In genomic region chr11:118605116-118605867, GRCh38 we compare ENCODE assay signal across 8 cellular contexts. TPM values are rescaled to one million over a fixed set of nuclear protein-coding genes. Genes with fewer than 3 reads are reported as not detected.
A peak's percentile ranks its signal among the peaks of the same experiment; 100 is the strongest.
DNase-seq lines count a peak whose midpoint lies in the region; ATAC-seq, FAIRE-seq and TF ChIP-seq lines count a peak whose summit lies in the region.
"Had no signal": no experiment of that assay in that cellular context is flagged by ENCODE, and none has a peak within 500 bp of the region (broad histone marks: within the 10 kb centered on the region; RNA-seq: fewer than 3 reads in every experiment).

No MANE protein-coding gene starts in this region.

- dilution Hi-C loops in endothelial cell of umbilical vein (cut with MboI; ENCODE audit: extremely low pct_ligation_motif_present, low sequenced_read_pairs), result no loop called here

- CTCF ChIA-PET in endothelial cell of umbilical vein (lab: Charles Lee), result interaction anchor here (1.0 to 9.3 kb wide), 6 partner anchors 8 to 53 kb away, joined by 3 to 82 read pairs (median 6); no protein-coding TSS in a partner anchor

- no peaks in the 10 kb centered on the region for H3K9me1 ChIP-seq in endothelial cell of umbilical vein (replicated peaks; ENCODE audit: control insufficient read depth, extremely low read depth, insufficient read depth, low read length)

- ATAC-seq in mucosa of descending colon (peak; percentile 7), upper lobe of right lung (peak; percentile 6)

- TF ChIP-seq CTCF in endothelial cell of umbilical vein (IDR thresholded peaks at IDR 0.05; ENCODE audit: extremely low read depth in 1 of 2, insufficient read depth in 1 of 2, low read depth in 1 of 2, low read length in 2 of 2), result no peak
- no peak for TF ChIP-seq CTCF in mucosa of descending colon (IDR thresholded peaks at IDR 0.05)
- no peak for TF ChIP-seq CTCF in upper lobe of right lung (IDR thresholded peaks at IDR 0.05)

- intact Hi-C loops in endothelial cell of umbilical vein (cut with micrococcal nuclease) (no loop called here), mucosa of descending colon (cut with DNase I, micrococcal nuclease) (no loop called here), upper lobe of right lung (cut with DNase I) (loop anchor here (10.0 kb wide), 1 partner anchor 50 kb away; no protein-coding TSS in a partner anchor)

- no peaks in the 10 kb centered on the region for H3K27me3 ChIP-seq in endothelial cell of umbilical vein (ENCODE audit: control insufficient read depth in 2 of 2, insufficient read depth in 2 of 2, low read length in 2 of 2)
- H3K27me3 ChIP-seq in upper lobe of right lung, result no peaks in the 10 kb centered on the region

- no peak for TF ChIP-seq POLR2A in endothelial cell of umbilical vein (IDR thresholded peaks at IDR 0.05; ENCODE audit: low read depth, low read length)

- H2AFZ ChIP-seq in endothelial cell of umbilical vein (ENCODE audit: low read depth, low read length), result no peak overlapping the region

- no peak overlapping the region for H3K4me2 ChIP-seq in endothelial cell of umbilical vein (ENCODE audit: insufficient read depth, low read length)

- no peak overlapping the region for H3K4me3 ChIP-seq in endothelial cell of umbilical vein (replicated peaks in 1 of 3; ENCODE audit: insufficient read depth in 1 of 3, low read depth in 1 of 3, low read length in 3 of 3)
- no peak overlapping the region for H3K4me3 ChIP-seq in mucosa of descending colon
- H3K4me3 ChIP-seq in upper lobe of right lung, result no peak overlapping the region

- no peaks in the 10 kb centered on the region for H3K9me3 ChIP-seq in endothelial cell of umbilical vein (replicated peaks; ENCODE audit: control insufficient read depth, insufficient read depth, low read length)
- H3K9me3 ChIP-seq in mucosa of descending colon, result no peaks in the 10 kb centered on the region
- H3K9me3 ChIP-seq in upper lobe of right lung, result no peaks in the 10 kb centered on the region

- H3K79me2 ChIP-seq in endothelial cell of umbilical vein (ENCODE audit: control insufficient read depth, insufficient read depth, low read length), result peaks cover 17% of the 10 kb centered on the region

- H3K27ac ChIP-seq in endothelial cell of umbilical vein (ENCODE audit: insufficient read depth, low read depth, low read length), result no peak overlapping the region
- peak overlapping the region; percentile 56 for H3K27ac ChIP-seq in upper lobe of right lung

- no peaks in the 10 kb centered on the region for H4K20me1 ChIP-seq in endothelial cell of umbilical vein (replicated peaks; ENCODE audit: control insufficient read depth, extremely low read depth, insufficient read depth, low read length)

- H3K4me1 ChIP-seq in endothelial cell of umbilical vein (ENCODE audit: control insufficient read depth, extremely low read depth, insufficient read depth, low read length) (peaks cover 16% of the 10 kb centered on the region), mucosa of descending colon (ENCODE audit: low read depth) (peaks cover 21% of the 10 kb centered on the region), upper lobe of right lung (peaks cover 22% of the 10 kb centered on the region)

- DNase-seq in MV-4-11 (lab: John Stamatoyannopoulos, UW), result peak; percentile 61
- peak; percentile 55 for DNase-seq in endothelial cell of umbilical vein (ENCODE audit: low read depth, low spot score)
- peak in 2 of 3 donors; percentile 49 to 57 for DNase-seq in mucosa of descending colon
- no peak for DNase-seq in upper lobe of right lung
- no peak for DNase-seq in NCI-H2081 treated with DMSO at 0.1 percent for 48 hours (lab: John Stamatoyannopoulos, UW)
- DNase-seq in NCI-H2196 treated with DMSO at 0.1 percent for 48 hours (lab: John Stamatoyannopoulos, UW; ENCODE audit: unreplicated experiment), result no peak
- DNase-seq in NCI-H748 treated with DMSO at 0.1 percent for 48 hours (lab: John Stamatoyannopoulos, UW), result no peak
- DNase-seq: NCI-H1930 had no signal

- POLR2A ChIA-PET in endothelial cell of umbilical vein (lab: Charles Lee), result no interaction called here

- peak; percentile 44 for FAIRE-seq in endothelial cell of umbilical vein (lab: Jason Lieb, UNC)

- no TSS peak for BruUV-seq in endothelial cell of umbilical vein (replicated peaks; lab: Mats Ljungman, UMichigan)

- H3K9ac ChIP-seq in endothelial cell of umbilical vein (replicated peaks; ENCODE audit: extremely low read depth, insufficient read depth, low read length), result no peak overlapping the region

- peaks cover 8 to 11% of the 10 kb centered on the region in 2 experiments for H3K36me3 ChIP-seq in endothelial cell of umbilical vein (ENCODE audit: control insufficient read depth in 2 of 2, extremely low read depth in 1 of 2, insufficient read depth in 2 of 2, low read length in 2 of 2)
- H3K36me3 ChIP-seq in mucosa of descending colon (ENCODE audit: low read depth), result peaks cover 7% of the 10 kb centered on the region
- peaks cover 29% of the 10 kb centered on the region for H3K36me3 ChIP-seq in upper lobe of right lung

TF ChIP-seq in endothelial cell of umbilical vein, 7 proteins besides CTCF, POLR2A, EP300 and RAD21:
- TF ChIP-seq POLR2AphosphoS5 (IDR thresholded peaks at IDR 0.05; ENCODE audit: insufficient read depth, low read depth, low read length) (peak; percentile 36), MYC (IDR thresholded peaks at IDR 0.05; ENCODE audit: low read depth, low read length) (no peak), JUN (IDR thresholded peaks at IDR 0.05; ENCODE audit: borderline replicate concordance, insufficient read depth, insufficient read length, low read depth) (no peak), FOS (IDR thresholded peaks at IDR 0.05; ENCODE audit: borderline replicate concordance, insufficient read depth, low read length) (no peak), GATA2 (IDR thresholded peaks at IDR 0.05; ENCODE audit: insufficient read depth, insufficient read length, low read depth, low read length) (no peak), MAX (IDR thresholded peaks at IDR 0.05; ENCODE audit: insufficient read depth, insufficient read length) (no peak)
TF ChIP-seq in endothelial cell of umbilical vein: peak in this region for 1.

RNA-seq across cellular contexts. Expression of gene PHLDB1, which starts 2.1 kb away (rescaled TPM):
- total RNA-seq in endothelial cell of umbilical vein, result 183 and 227 TPM in 2 replicates
- 99.7 and 109 TPM in 2 replicates for polyA plus RNA-seq in endothelial cell of umbilical vein
- 69.9 and 75.8 TPM in 2 replicates for polyA plus RNA-seq in endothelial cell of umbilical vein (2011; cell fraction: cytosol; rRNA removed)
- polyA plus RNA-seq in endothelial cell of umbilical vein (2011; cell fraction: nucleus; rRNA removed), result 320 and 340 TPM in 2 replicates
- polyA plus RNA-seq in endothelial cell of umbilical vein (2012), result 99.4 and 105 TPM in 2 replicates
- 149 and 151 TPM in 2 replicates for polyA minus RNA-seq in endothelial cell of umbilical vein
- polyA minus RNA-seq in endothelial cell of umbilical vein (2011; cell fraction: cytosol; rRNA and poly(A)+ RNA removed), result 4.6 TPM
- polyA minus RNA-seq in endothelial cell of umbilical vein (2011; cell fraction: nucleus; rRNA and poly(A)+ RNA removed), result 155 and 169 TPM in 2 replicates
- total RNA-seq in mucosa of descending colon, result 100 to 1,000 TPM in 2 of 3 donors, 10 to 100 TPM in 1; 79.4 to 116 (median 115) TPM
- total RNA-seq in upper lobe of right lung, result 79.6 TPM

RNA-seq across cellular contexts. Expression of gene ARCN1, which starts 33.1 kb away (rescaled TPM):
- total RNA-seq in endothelial cell of umbilical vein (168 and 172 TPM in 2 replicates), mucosa of descending colon (100 to 1,000 TPM; 126 to 134 (median 130) TPM), upper lobe of right lung (120 TPM)
- 180 and 188 TPM in 2 replicates for polyA plus RNA-seq in endothelial cell of umbilical vein
- 184 and 190 TPM in 2 replicates for polyA plus RNA-seq in endothelial cell of umbilical vein (2011; cell fraction: cytosol; rRNA removed)
- polyA plus RNA-seq in endothelial cell of umbilical vein (2011; cell fraction: nucleus; rRNA removed), result 83.4 and 98.1 TPM in 2 replicates
- polyA plus RNA-seq in endothelial cell of umbilical vein (2012), result 138 and 176 TPM in 2 replicates
- polyA minus RNA-seq in endothelial cell of umbilical vein, result 185 and 191 TPM in 2 replicates
- polyA minus RNA-seq in endothelial cell of umbilical vein (2011; cell fraction: cytosol; rRNA and poly(A)+ RNA removed), result 49.5 TPM
- 38.0 and 59.9 TPM in 2 replicates for polyA minus RNA-seq in endothelial cell of umbilical vein (2011; cell fraction: nucleus; rRNA and poly(A)+ RNA removed)

RNA-seq across cellular contexts. Expression of gene IFT46, which starts 39.6 kb away (rescaled TPM):
- total RNA-seq in endothelial cell of umbilical vein (16.7 and 17.0 TPM in 2 replicates), mucosa of descending colon (10 to 100 TPM; 10.7 to 23.0 (median 12.8) TPM), upper lobe of right lung (18.2 TPM)
- 26.5 and 28.7 TPM in 2 replicates for polyA plus RNA-seq in endothelial cell of umbilical vein
- 30.0 and 32.2 TPM in 2 replicates for polyA plus RNA-seq in endothelial cell of umbilical vein (2011; cell fraction: cytosol; rRNA removed)
- 31.6 and 32.7 TPM in 2 replicates for polyA plus RNA-seq in endothelial cell of umbilical vein (2011; cell fraction: nucleus; rRNA removed)
- polyA plus RNA-seq in endothelial cell of umbilical vein (2012), result 21.6 and 26.2 TPM in 2 replicates
- 24.4 and 30.5 TPM in 2 replicates for polyA minus RNA-seq in endothelial cell of umbilical vein
- 9.1 TPM for polyA minus RNA-seq in endothelial cell of umbilical vein (2011; cell fraction: cytosol; rRNA and poly(A)+ RNA removed)
- 7.5 and 11.7 TPM in 2 replicates for polyA minus RNA-seq in endothelial cell of umbilical vein (2011; cell fraction: nucleus; rRNA and poly(A)+ RNA removed)

Comparison
In these comparisons a context has a peak if more than half of its experiments do, and no peak if none do; other contexts are left out.
1. DNase-seq: peak in MV-4-11 (single experiment), endothelial cell of umbilical vein (single experiment) and mucosa of descending colon (2 of 3); none in upper lobe of right lung (single experiment), NCI-H2081 treated with DMSO at 0.1 percent for 48 hours (single experiment), NCI-H2196 treated with DMSO at 0.1 percent for 48 hours (single experiment) and NCI-H748 treated with DMSO at 0.1 percent for 48 hours (single experiment).